ENCODE assay signal across 9 cellular contexts in the genomic region with DNA sequence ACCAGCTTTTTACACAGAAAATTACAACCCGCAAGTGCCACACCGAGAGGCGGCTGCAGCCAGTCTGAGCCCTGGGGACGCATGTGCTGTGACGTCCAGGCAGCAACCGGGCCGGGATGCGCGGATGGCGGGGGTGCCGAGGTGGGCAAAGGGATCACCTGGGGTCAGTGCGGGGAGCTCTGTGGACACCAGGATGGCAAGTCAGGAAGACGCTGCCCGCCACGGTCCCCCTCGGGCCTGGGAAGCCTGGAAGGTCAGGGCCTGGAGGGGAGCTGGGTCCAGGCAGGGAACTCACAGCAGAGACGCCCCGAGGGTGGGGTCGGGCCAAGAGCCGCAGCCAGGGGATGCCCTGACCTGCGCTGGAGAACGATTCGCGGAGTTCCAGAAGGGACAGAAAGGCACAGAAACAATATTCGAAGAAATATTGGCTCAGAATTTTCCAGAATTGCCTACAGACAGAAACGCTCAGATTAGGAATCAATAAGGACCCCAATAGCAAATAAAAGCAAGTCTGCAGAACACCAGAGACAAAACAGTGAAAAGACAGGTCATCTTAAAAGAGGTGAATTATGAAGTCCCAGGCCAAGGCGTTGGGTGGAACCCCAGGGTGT. TPM values are rescaled to one million over a fixed set of nuclear protein-coding genes. Genes with fewer than 3 reads are reported as not detected.
DNase-seq lines count a peak whose midpoint lies in the region; ATAC-seq lines count a peak whose summit lies in the region.
"Had no signal": no experiment of that assay in that cellular context is flagged by ENCODE, and none has a peak within 500 bp of the region (broad histone marks: within the 10 kb centered on the region; RNA-seq: fewer than 3 reads in every experiment).

No MANE protein-coding gene starts in this region.

- H3K4me3 ChIP-seq in iPS-18c (ENCODE audit: insufficient read depth, low read depth, low read length): peak overlapping the region; percentile 58

- ATAC-seq in activated T-helper 17 cell treated with anti-CD3 and anti-CD28 coated beads, Interleukin-2, amount 50 U/mL, for 72 hours (replicated peaks): no peak
- no peak for ATAC-seq in stimulated activated naive B cell treated with anti-CD40 and anti-IgM and Interleukin-4, amounts not matched to agents 10 μg/mL and 1 μg/mL and 100 μg/mL, for 72 hours (replicated peaks)
- no peak for ATAC-seq in GM19328 (IDR thresholded peaks at IDR 0.05; ENCODE audit: unreplicated experiment)

- H3K9me3 ChIP-seq in iPS-18c (ENCODE audit: control insufficient read depth, insufficient read depth, low read length): no peaks in the 10 kb centered on the region

- intact Hi-C loops in activated CD4-positive, alpha-beta T cell treated with anti-CD3 and anti-CD28 coated beads, Interleukin-2, amount 10 ng/mL, durations not matched to agents 24 days and 14 days (cut with micrococcal nuclease): loop anchor here (1.0 to 5.0 kb wide), 3 partner anchors 270 to 1051 kb away; no protein-coding TSS in a partner anchor

- H3K27me3 Mint-ChIP-seq in activated CD4-positive, alpha-beta T cell treated with anti-CD3 and anti-CD28 coated beads, Interleukin-2, amount 10 ng/mL, durations not matched to agents 24 days and 14 days: peaks cover 23% of the 10 kb centered on the region
- peaks cover 17% of the 10 kb centered on the region for H3K27me3 Mint-ChIP-seq in activated T-helper 17 cell treated with anti-CD3 and anti-CD28 coated beads, Interleukin-2, amount 50 U/mL, for 72 hours
- peaks cover 18 to 42% of the 10 kb centered on the region in 2 donors for H3K27me3 Mint-ChIP-seq in stimulated activated naive B cell treated with anti-CD40 and anti-IgM and Interleukin-4, amounts not matched to agents 10 μg/mL and 1 μg/mL and 100 μg/mL, for 72 hours

- peaks cover 2% of the 10 kb centered on the region for H3K4me1 Mint-ChIP-seq in activated CD4-positive, alpha-beta T cell treated with anti-CD3 and anti-CD28 coated beads, Interleukin-2, amount 10 ng/mL, durations not matched to agents 24 days and 14 days
- H3K4me1 Mint-ChIP-seq in activated T-helper 17 cell treated with anti-CD3 and anti-CD28 coated beads, Interleukin-2, amount 50 U/mL, for 72 hours: no peaks in the 10 kb centered on the region
- H3K4me1 Mint-ChIP-seq in stimulated activated naive B cell treated with anti-CD40 and anti-IgM and Interleukin-4, amounts not matched to agents 10 μg/mL and 1 μg/mL and 100 μg/mL, for 72 hours: peaks cover 3 to 13% of the 10 kb centered on the region in 2 donors

- peak; percentile 65 for DNase-seq in activated CD4-positive, alpha-beta T cell treated with anti-CD3 and anti-CD28 coated beads, Interleukin-2, amount 10 ng/mL, durations not matched to agents 24 days and 14 days
- DNase-seq in activated CD4-positive, alpha-beta T cell treated with anti-CD3 and anti-CD28 coated beads for 4 hours: no peak
- no peak for DNase-seq in stimulated activated naive B cell treated with anti-CD40 and anti-IgM and Interleukin-4, amounts not matched to agents 10 μg/mL and 1 μg/mL and 100 μg/mL, for 72 hours
- no peak for DNase-seq in NCI-H1092 (lab: John Stamatoyannopoulos, UW)
- no peak for DNase-seq in DMS114 treated with DMSO at 0.1 percent for 48 hours (lab: John Stamatoyannopoulos, UW; ENCODE audit: unreplicated experiment)

- H3K36me3 Mint-ChIP-seq in activated CD4-positive, alpha-beta T cell treated with anti-CD3 and anti-CD28 coated beads, Interleukin-2, amount 10 ng/mL, durations not matched to agents 24 days and 14 days (ENCODE audit: low read depth): no peaks in the 10 kb centered on the region
- no peaks in the 10 kb centered on the region for H3K36me3 Mint-ChIP-seq in activated T-helper 17 cell treated with anti-CD3 and anti-CD28 coated beads, Interleukin-2, amount 50 U/mL, for 72 hours (ENCODE audit: low read depth)
- H3K36me3 Mint-ChIP-seq in stimulated activated naive B cell treated with anti-CD40 and anti-IgM and Interleukin-4, amounts not matched to agents 10 μg/mL and 1 μg/mL and 100 μg/mL, for 72 hours: no peaks in the 10 kb centered on the region

- H3K27ac Mint-ChIP-seq in activated CD4-positive, alpha-beta T cell treated with anti-CD3 and anti-CD28 coated beads, Interleukin-2, amount 10 ng/mL, durations not matched to agents 24 days and 14 days: no peak overlapping the region
- no peak overlapping the region for H3K27ac Mint-ChIP-seq in activated T-helper 17 cell treated with anti-CD3 and anti-CD28 coated beads, Interleukin-2, amount 50 U/mL, for 72 hours
- peak overlapping the region; percentile 80 for H3K27ac Mint-ChIP-seq in stimulated activated naive B cell treated with anti-CD40 and anti-IgM and Interleukin-4, amounts not matched to agents 10 μg/mL and 1 μg/mL and 100 μg/mL, for 72 hours

- H3K9me3 Mint-ChIP-seq in activated CD4-positive, alpha-beta T cell treated with anti-CD3 and anti-CD28 coated beads, Interleukin-2, amount 10 ng/mL, durations not matched to agents 24 days and 14 days: no peaks in the 10 kb centered on the region
- no peaks in the 10 kb centered on the region for H3K9me3 Mint-ChIP-seq in activated T-helper 17 cell treated with anti-CD3 and anti-CD28 coated beads, Interleukin-2, amount 50 U/mL, for 72 hours
- H3K9me3 Mint-ChIP-seq in stimulated activated naive B cell treated with anti-CD40 and anti-IgM and Interleukin-4, amounts not matched to agents 10 μg/mL and 1 μg/mL and 100 μg/mL, for 72 hours: no peaks in the 10 kb centered on the region

- H3K4me3 Mint-ChIP-seq in activated CD4-positive, alpha-beta T cell treated with anti-CD3 and anti-CD28 coated beads, Interleukin-2, amount 10 ng/mL, durations not matched to agents 24 days and 14 days: peak overlapping the region; percentile 77
- H3K4me3 Mint-ChIP-seq in activated T-helper 17 cell treated with anti-CD3 and anti-CD28 coated beads, Interleukin-2, amount 50 U/mL, for 72 hours: peak overlapping the region; percentile 66
- H3K4me3 Mint-ChIP-seq in stimulated activated naive B cell treated with anti-CD40 and anti-IgM and Interleukin-4, amounts not matched to agents 10 μg/mL and 1 μg/mL and 100 μg/mL, for 72 hours: peak overlapping the region; percentile 75 to 77

RNA-seq across cellular contexts. Expression of a gene that starts 11.7 kb away (rescaled TPM):
- total RNA-seq in activated CD4-positive, alpha-beta T cell treated with anti-CD3 and anti-CD28 coated beads, Interleukin-2, amount 10 ng/mL, durations not matched to agents 24 days and 14 days: 0.37 and 0.47 TPM in 2 replicates
- total RNA-seq in activated T-helper 17 cell treated with anti-CD3 and anti-CD28 coated beads, Interleukin-2, amount 50 U/mL, for 72 hours: 1 to 10 TPM in 1 of 2 donors, under 1 TPM in 1; 0.37 to 1.1 TPM
- total RNA-seq: mononuclear cell had no signal

RNA-seq across cellular contexts. Expression of a gene that starts 36.9 kb away (rescaled TPM):
- not detected in 2 replicates for total RNA-seq in activated CD4-positive, alpha-beta T cell treated with anti-CD3 and anti-CD28 coated beads, Interleukin-2, amount 10 ng/mL, durations not matched to agents 24 days and 14 days
- total RNA-seq in activated T-helper 17 cell treated with anti-CD3 and anti-CD28 coated beads, Interleukin-2, amount 50 U/mL, for 72 hours: not detected
- total RNA-seq: mononuclear cell had no signal
